1 cellular context compared by ENCODE assay signal in genomic region chr19:17988161-17988560, GRCh38.
TF ChIP-seq lines count a peak whose summit lies in the region.

No MANE protein-coding gene starts in this region.

TF ChIP-seq in H1, 55 proteins besides CTCF, POLR2A, EP300 and RAD21:
- TF ChIP-seq SP4 (IDR thresholded peaks at IDR 0.05; ENCODE audit: low read length) (no peak), ASH2L (IDR thresholded peaks at IDR 0.05; ENCODE audit: low read length) (no peak), HDAC6 (IDR thresholded peaks at IDR 0.05; ENCODE audit: low read depth, low read length) (no peak), SUZ12 (IDR thresholded peaks at IDR 0.05; ENCODE audit: low read length) (no peak), SP1 (IDR thresholded peaks at IDR 0.05; ENCODE audit: low read depth, low read length) (no peak), SAP30 (IDR thresholded peaks at IDR 0.05; ENCODE audit: insufficient read depth, insufficient replicate concordance, low read length) (no peak), KDM5A (IDR thresholded peaks at IDR 0.05; ENCODE audit: low read length) (no peak), USF2 (IDR thresholded peaks at IDR 0.05; ENCODE audit: low read length) (no peak), ZNF274 (IDR thresholded peaks at IDR 0.05; ENCODE audit: borderline replicate concordance, extremely low read depth, low read length) (no peak), RXRA (IDR thresholded peaks at IDR 0.05; ENCODE audit: insufficient read depth, low read depth, low read length) (no peak), E2F6 (IDR thresholded peaks at IDR 0.05) (no peak), RBBP5 (IDR thresholded peaks at IDR 0.05; ENCODE audit: borderline replicate concordance, low read depth, low read length) (no peak), JUND (IDR thresholded peaks at IDR 0.05; ENCODE audit: low read length) (no peak), BRCA1 (IDR thresholded peaks at IDR 0.05; ENCODE audit: low read depth, low read length) (no peak), TAF1 (IDR thresholded peaks at IDR 0.05; ENCODE audit: low read depth, low read length) (no peak), CHD2 (IDR thresholded peaks at IDR 0.05; ENCODE audit: low read length) (no peak), ATF3 (IDR thresholded peaks at IDR 0.05; ENCODE audit: insufficient read depth, low read depth, low read length) (no peak), CHD7 (IDR thresholded peaks at IDR 0.05; ENCODE audit: insufficient replicate concordance, low read length) (no peak), GTF2F1 (IDR thresholded peaks at IDR 0.05; ENCODE audit: borderline replicate concordance, low read depth, low read length) (no peak), ATF2 (IDR thresholded peaks at IDR 0.05; ENCODE audit: low read length) (no peak)
